Comparison of ENCODE assay signal across 1 cellular context in the genomic region with DNA sequence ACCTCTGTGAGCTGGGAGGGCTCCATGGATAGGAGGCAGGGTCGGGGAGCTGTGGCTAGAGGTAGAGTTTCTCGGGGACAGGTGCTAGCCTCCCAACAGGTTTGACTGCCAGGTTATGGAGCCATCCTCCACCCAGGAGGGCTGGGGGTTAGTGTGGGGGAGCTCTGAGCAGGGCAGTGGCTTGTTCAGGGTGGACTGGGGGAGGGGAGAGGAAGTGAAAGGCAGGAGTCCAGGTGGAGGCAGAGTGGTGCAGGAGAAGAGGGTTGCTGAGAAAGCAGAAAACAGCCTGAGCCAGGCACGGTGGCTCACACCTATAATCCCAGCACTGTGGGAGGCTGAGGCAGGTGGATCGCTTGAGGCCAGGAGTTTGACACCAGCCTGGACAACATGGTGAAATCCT.
TF ChIP-seq lines count a peak whose summit lies in the region.

No MANE protein-coding gene starts in this region.

TF ChIP-seq in HepG2, 621 proteins besides CTCF, POLR2A, EP300 and RAD21:
- TF ChIP-seq WIZ (CRISPR knock-in tag; IDR thresholded peaks at IDR 0.05): no peak
- TF ChIP-seq, protein P1, sequence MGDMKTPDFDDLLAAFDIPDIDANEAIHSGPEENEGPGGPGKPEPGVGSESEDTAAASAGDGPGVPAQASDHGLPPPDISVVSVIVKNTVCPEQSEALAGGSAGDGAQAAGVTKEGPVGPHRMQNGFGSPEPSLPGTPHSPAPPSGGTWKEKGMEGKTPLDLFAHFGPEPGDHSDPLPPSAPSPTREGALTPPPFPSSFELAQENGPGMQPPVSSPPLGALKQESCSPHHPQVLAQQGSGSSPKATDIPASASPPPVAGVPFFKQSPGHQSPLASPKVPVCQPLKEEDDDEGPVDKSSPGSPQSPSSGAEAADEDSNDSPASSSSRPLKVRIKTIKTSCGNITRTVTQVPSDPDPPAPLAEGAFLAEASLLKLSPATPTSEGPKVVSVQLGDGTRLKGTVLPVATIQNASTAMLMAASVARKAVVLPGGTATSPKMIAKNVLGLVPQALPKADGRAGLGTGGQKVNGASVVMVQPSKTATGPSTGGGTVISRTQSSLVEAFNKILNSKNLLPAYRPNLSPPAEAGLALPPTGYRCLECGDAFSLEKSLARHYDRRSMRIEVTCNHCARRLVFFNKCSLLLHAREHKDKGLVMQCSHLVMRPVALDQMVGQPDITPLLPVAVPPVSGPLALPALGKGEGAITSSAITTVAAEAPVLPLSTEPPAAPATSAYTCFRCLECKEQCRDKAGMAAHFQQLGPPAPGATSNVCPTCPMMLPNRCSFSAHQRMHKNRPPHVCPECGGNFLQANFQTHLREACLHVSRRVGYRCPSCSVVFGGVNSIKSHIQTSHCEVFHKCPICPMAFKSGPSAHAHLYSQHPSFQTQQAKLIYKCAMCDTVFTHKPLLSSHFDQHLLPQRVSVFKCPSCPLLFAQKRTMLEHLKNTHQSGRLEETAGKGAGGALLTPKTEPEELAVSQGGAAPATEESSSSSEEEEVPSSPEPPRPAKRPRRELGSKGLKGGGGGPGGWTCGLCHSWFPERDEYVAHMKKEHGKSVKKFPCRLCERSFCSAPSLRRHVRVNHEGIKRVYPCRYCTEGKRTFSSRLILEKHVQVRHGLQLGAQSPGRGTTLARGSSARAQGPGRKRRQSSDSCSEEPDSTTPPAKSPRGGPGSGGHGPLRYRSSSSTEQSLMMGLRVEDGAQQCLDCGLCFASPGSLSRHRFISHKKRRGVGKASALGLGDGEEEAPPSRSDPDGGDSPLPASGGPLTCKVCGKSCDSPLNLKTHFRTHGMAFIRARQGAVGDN (CRISPR knock-in tag; IDR thresholded peaks at IDR 0.05): peak; percentile 19; the same call in 1 of the 2 replicates
